ENCODE assay signal across 17 cellular contexts in the genomic region with DNA sequence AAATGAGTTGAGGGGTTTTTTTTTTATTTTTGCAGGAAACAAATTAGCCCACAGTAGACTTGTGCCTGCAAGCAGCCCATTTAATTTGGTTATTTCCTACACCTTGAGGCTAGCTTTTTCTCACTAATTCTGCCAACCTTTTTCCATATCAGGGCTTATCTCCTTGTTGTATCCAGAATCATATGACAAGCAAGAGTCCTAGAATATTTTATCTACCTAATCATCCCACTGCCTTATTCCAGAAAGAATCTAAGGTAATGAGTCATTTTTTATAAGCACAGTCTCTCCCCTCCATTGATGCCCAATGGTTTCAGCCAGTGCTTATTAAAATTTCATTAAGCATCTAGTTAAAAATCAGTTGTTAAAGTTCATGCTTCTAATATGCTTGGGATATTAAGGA.
"Had no signal": no experiment of that assay in that cellular context is flagged by ENCODE, and none has a peak within 500 bp of the region (broad histone marks: within the 10 kb centered on the region; RNA-seq: fewer than 3 reads in every experiment).

No MANE protein-coding gene starts in this region.

- H3K4me1 ChIP-seq: right lobe of liver, vagina had no signal

- H3K4me3 ChIP-seq: coronary artery, ovary, right lobe of liver, smooth muscle cell, vagina had no signal

- H3K9me3 ChIP-seq: ovary, right lobe of liver, vagina had no signal

- H3K27ac ChIP-seq: coronary artery, ovary, right lobe of liver, vagina had no signal

- H3K27me3 ChIP-seq: ovary, right lobe of liver, vagina had no signal

- H3K36me3 ChIP-seq: ovary, right lobe of liver, vagina had no signal

- DNase-seq: activated CD4-positive, alpha-beta memory T cell treated with anti-CD3 and anti-CD28 coated beads for 36 hours; activated CD4-positive, alpha-beta T cell treated with anti-CD3 and anti-CD28 coated beads for 4 hours; activated naive CD4-positive, alpha-beta T cell; activated naive CD8-positive, alpha-beta T cell treated with anti-CD3 and anti-CD28 coated beads for 36 hours; amniotic stem cell; effector CD4-positive, alpha-beta T cell; left cardiac atrium; mesendoderm; naive thymus-derived CD4-positive, alpha-beta T cell; ovary; right lobe of liver; stimulated activated CD4-positive, alpha-beta T cell treated with anti-CD3 and anti-CD28 coated beads, Interleukin-4, amount 100 ng/mL, for 1 hour; stimulated activated naive CD8-positive, alpha-beta T cell treated with anti-CD3 and anti-CD28 coated beads, Interleukin-15, amount 100 ng/mL, for 72 hours; trophoblast cell had no signal

- H3K4me2 ChIP-seq: smooth muscle cell had no signal
